ENCODE assay signal across 20 cellular contexts in genomic region chr16:78663690-78664089, GRCh38.
"Had no signal": no experiment of that assay in that cellular context is flagged by ENCODE, and none has a peak within 500 bp of the region (broad histone marks: within the 10 kb centered on the region; RNA-seq: fewer than 3 reads in every experiment).

No MANE protein-coding gene starts in this region.

- H3K27ac ChIP-seq: SJSA1, SK-N-MC had no signal

- H3K9me3 ChIP-seq: MG63, SJSA1 had no signal

- H3K4me3 ChIP-seq: MG63, SJSA1, SK-N-MC had no signal

- H3K27me3 Mint-ChIP-seq: IgD-negative memory B cell had no signal

- H3K27ac Mint-ChIP-seq: IgD-negative memory B cell had no signal

- DNase-seq: KBM-7, MG63, NCI-H1092 treated with DMSO at 0.1 percent for 48 hours, NCI-H1436, NCI-H187, NCI-H2029, NCI-H2081 treated with DMSO at 0.1 percent for 48 hours, NCI-H2171, NCI-H226, NCI-H446, NCI-H510A, NCI-H524 treated with DMSO at 0.1 percent for 48 hours, NCI-H69, NCI-H774, Right ventricle myocardium superior, RPMI8226, SIG-M5 had no signal

- H3K4me3 Mint-ChIP-seq: IgD-negative memory B cell had no signal

- H3K36me3 ChIP-seq: MG63, SJSA1 had no signal

- H3K27me3 ChIP-seq: MG63 had no signal
